In the genomic region with DNA sequence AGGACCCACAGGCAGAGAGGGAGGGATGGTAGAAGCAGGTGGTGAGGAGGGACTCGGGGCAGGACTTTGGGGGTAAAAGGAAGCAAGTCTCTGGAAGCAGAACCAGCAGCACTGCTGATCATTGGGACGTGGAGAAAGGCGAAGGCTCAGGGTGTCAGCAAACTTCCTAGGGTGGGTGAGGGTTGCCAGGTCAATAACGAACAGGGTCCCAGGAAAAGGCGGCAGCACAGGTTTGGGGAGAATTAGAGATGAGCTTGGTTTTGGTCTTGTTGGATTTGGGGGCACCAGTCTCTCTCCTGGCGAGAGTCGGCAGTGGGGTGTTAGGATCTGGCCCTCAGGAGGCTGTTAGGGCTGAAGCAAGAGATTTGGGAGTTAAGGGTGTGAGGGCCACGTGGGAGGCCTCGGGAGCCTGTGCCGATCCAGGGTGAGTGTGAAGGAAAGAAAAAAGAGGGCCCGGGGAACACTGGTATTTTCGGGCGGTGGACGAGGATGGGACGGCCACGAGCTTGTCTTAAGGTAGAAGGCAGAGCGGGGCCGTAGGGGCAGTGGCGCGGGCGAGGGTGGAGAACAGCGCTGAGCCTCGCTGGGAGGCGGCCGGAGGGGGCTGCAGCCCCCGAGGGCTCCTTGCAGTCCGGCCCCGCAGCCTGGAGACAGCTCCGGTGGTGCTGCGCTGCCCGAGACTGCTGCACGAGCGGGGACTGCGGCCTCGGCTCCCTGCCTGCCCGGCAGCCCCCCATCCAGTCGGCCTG, we compare ENCODE assay signal across 1 cellular context.
TF ChIP-seq lines count a peak whose summit lies in the region.

No MANE protein-coding gene starts in this region.

TF ChIP-seq in liver, 16 proteins besides CTCF, POLR2A, EP300 and RAD21 (continued from another document):
- no peak for TF ChIP-seq GABPA (IDR thresholded peaks at IDR 0.05 in 1 of 2, conservative IDR thresholded peaks at IDR 0.05 in 1 of 2)
